Comparison of ENCODE assay signal across 20 cellular contexts in the genomic region with DNA sequence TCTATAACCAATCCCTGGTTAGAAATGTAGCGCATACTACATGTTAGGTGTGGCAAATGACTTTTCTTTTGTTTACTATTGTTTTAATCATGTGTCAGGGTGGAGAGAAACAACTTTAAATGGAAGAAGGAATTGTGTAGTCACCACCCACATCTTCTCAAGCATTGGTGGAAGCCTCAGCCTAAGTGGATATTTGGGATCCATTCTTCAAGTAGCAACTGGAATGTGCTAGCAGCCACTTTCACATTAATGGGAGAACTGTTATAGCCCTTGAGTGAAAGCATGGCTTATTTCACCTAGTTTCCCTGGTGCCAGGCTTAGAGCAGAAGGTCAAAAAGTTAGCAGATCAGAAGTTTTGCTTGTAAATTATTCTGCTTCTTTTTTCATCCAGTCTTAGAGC.
"Had no signal": no experiment of that assay in that cellular context is flagged by ENCODE, and none has a peak within 500 bp of the region (broad histone marks: within the 10 kb centered on the region; RNA-seq: fewer than 3 reads in every experiment).

No MANE protein-coding gene starts in this region.

- ATAC-seq: effector memory CD8-positive, alpha-beta T cell; gastroesophageal sphincter; left cardiac atrium; left ventricle myocardium superior; naive thymus-derived CD4-positive, alpha-beta T cell had no signal

- H3K9me3 ChIP-seq: esophagus squamous epithelium, gastroesophageal sphincter, ovary, right atrium auricular region, sigmoid colon, stomach, thoracic aorta, transverse colon had no signal

- H3K27me3 ChIP-seq: esophagus squamous epithelium, gastroesophageal sphincter, ovary, right atrium auricular region, sigmoid colon, stomach, transverse colon had no signal

- H3K36me3 ChIP-seq: esophagus squamous epithelium, gastroesophageal sphincter, ovary, right atrium auricular region, sigmoid colon, stomach, thoracic aorta, transverse colon had no signal

- H3K4me1 ChIP-seq: esophagus squamous epithelium, right atrium auricular region, transverse colon had no signal

- H3K4me3 ChIP-seq: esophagus squamous epithelium, gastroesophageal sphincter, ovary, right atrium auricular region, sigmoid colon, skin epidermis, stomach, thoracic aorta, transverse colon had no signal

- H3K27ac ChIP-seq: esophagus squamous epithelium, gastroesophageal sphincter, ovary, right atrium auricular region, sigmoid colon, skin epidermis, stomach, thoracic aorta, transverse colon had no signal

- DNase-seq: effector memory CD8-positive, alpha-beta T cell; esophagus squamous epithelium; foreskin fibroblast; glutamatergic neuron; left cardiac atrium; left ventricle myocardium superior; mesendoderm; naive thymus-derived CD4-positive, alpha-beta T cell; nucleus accumbens; ovary; sigmoid colon; stimulated activated CD4-positive, alpha-beta T cell treated with anti-CD3 and anti-CD28 coated beads, Interleukin-2, amount 100 ng/mL, for 24 hours; stimulated activated naive CD4-positive, alpha-beta T cell; stomach; substantia nigra; transverse colon had no signal
